1 cellular context compared by ENCODE assay signal in the genomic region with DNA sequence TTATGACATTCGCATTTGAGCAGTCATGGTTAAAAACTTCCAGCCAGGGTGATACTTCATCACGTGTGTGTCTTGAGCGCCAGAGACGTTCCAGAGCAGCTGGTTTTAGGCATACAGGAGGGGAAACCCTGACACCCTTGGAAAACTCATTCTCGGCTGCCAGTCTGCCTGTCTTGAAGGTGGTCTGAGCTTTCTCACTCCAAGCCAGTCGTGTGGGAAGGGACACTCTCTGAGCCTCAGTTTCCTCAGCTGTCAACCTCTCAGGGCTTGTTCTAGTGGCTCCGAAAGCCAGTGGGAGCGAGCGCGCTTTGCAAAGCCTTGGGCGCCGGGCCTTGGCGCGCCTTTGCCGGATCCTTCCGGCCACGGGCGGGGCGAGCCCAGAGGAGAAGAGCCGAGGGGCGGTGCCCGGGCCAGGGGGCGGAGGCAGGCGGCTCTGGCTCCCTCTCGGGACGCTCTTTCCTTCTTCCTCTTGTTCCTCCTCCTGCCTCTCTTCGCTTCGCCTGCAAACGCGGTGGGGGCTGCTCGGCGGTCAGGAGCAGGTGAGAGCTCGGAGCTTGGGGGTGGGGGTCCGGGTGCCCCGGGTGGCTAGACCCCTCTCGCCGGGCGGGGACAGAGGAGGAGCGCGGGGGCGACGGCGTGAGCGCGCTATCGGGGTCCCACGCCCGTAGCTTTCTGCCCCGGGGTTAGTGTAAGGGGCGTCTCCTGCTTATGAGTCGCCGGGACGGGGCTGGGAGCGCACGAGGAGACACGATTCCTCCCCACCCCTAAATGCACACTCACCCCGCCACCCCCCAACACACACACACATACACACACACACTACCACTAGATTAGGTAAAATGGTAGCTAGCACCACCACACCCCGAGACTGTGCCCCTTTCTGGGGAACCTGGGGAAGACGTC.
TF ChIP-seq lines count a peak whose summit lies in the region.

Gene LDAF1 (plus strand): TSS at position 467 of the 903 bp plus-strand sequence. CDS start 2,509 bp downstream, outside the sequence.

TF ChIP-seq in HEK293, 187 proteins besides CTCF, POLR2A, EP300 and RAD21 (continued from another document and continues in another):
- TF ChIP-seq ZNF518A (tag by site-specific recombination; conservative IDR thresholded peaks at IDR 0.05; ENCODE audit: low read depth) (no peak), ZNF350 (tag by site-specific recombination; IDR thresholded peaks at IDR 0.05) (no peak), KLF1 (tag by site-specific recombination; IDR thresholded peaks at IDR 0.05) (peak; percentile 77), ZNF174 (tag by site-specific recombination; IDR thresholded peaks at IDR 0.05) (no peak), ZNF2 (tag by site-specific recombination; IDR thresholded peaks at IDR 0.05) (no peak), ZBTB7A (tag by site-specific recombination; IDR thresholded peaks at IDR 0.05; ENCODE audit: low read depth) (0 out of 2 replicates have a peak, but pooled peaks have one; percentile 19), ZNF366 (tag by site-specific recombination; conservative IDR thresholded peaks at IDR 0.05) (0 out of 2 replicates have a peak, but pooled peaks have one; percentile 27), ZNF433 (tag by site-specific recombination; IDR thresholded peaks at IDR 0.05; ENCODE audit: low read depth) (no peak), ZNF16 (tag by site-specific recombination; IDR thresholded peaks at IDR 0.05; ENCODE audit: low read depth) (no peak), HOXA7 (CRISPR knock-in tag; IDR thresholded peaks at IDR 0.05; ENCODE audit: borderline replicate concordance) (no peak), SP7 (tag by site-specific recombination; IDR thresholded peaks at IDR 0.05) (no peak; the same call in 1 of the 2 replicates), ZNF24 (tag by site-specific recombination; IDR thresholded peaks at IDR 0.05) (no peak), ZNF530 (tag by site-specific recombination; IDR thresholded peaks at IDR 0.05; ENCODE audit: low read depth) (no peak), ZFP3 (tag by site-specific recombination; IDR thresholded peaks at IDR 0.05; ENCODE audit: low read depth) (no peak), YY2 (tag by site-specific recombination; IDR thresholded peaks at IDR 0.05) (no peak), ZBTB1 (tag by site-specific recombination; IDR thresholded peaks at IDR 0.05) (no peak), ZSCAN23 (tag by site-specific recombination; IDR thresholded peaks at IDR 0.05) (no peak), ZNF521 (tag by site-specific recombination; IDR thresholded peaks at IDR 0.05) (no peak), ZIC2 (tag by site-specific recombination; IDR thresholded peaks at IDR 0.05) (no peak), SP3 (tag by site-specific recombination; IDR thresholded peaks at IDR 0.05) (peak; percentile 73), GFI1B (tag by site-specific recombination; IDR thresholded peaks at IDR 0.05) (no peak), ZNF211 (tag by site-specific recombination; IDR thresholded peaks at IDR 0.05; ENCODE audit: low read depth) (no peak), HOXC10 (CRISPR knock-in tag; IDR thresholded peaks at IDR 0.05) (no peak), ZNF785 (tag by site-specific recombination; IDR thresholded peaks at IDR 0.05) (no peak), ZNF311 (tag by site-specific recombination; IDR thresholded peaks at IDR 0.05; ENCODE audit: borderline replicate concordance) (no peak), ZNF37A (tag by site-specific recombination; IDR thresholded peaks at IDR 0.05) (no peak), ZBTB20 (tag by site-specific recombination; IDR thresholded peaks at IDR 0.05) (no peak), ZNF777 (tag by site-specific recombination; IDR thresholded peaks at IDR 0.05; ENCODE audit: borderline replicate concordance) (no peak), ZNF792 (tag by site-specific recombination; IDR thresholded peaks at IDR 0.05) (no peak), ZNF701 (tag by site-specific recombination; IDR thresholded peaks at IDR 0.05) (no peak)
- TF ChIP-seq, protein P1, sequence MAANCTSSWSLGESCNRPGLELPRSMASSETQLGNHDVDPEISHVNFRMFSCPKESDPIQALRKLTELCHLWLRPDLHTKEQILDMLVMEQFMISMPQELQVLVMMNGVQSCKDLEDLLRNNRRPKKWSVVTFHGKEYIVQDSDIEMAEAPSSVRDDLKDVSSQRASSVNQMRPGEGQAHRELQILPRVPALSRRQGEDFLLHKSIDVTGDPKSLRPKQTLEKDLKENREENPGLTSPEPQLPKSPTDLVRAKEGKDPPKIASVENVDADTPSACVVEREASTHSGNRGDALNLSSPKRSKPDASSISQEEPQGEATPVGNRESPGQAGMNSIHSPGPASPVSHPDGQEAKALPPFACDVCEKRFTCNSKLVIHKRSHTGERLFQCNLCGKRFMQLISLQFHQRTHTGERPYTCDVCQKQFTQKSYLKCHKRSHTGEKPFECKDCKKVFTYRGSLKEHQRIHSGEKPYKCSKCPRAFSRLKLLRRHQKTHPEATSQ (tag by site-specific recombination; IDR thresholded peaks at IDR 0.05), result no peak
- TF ChIP-seq, protein P2, sequence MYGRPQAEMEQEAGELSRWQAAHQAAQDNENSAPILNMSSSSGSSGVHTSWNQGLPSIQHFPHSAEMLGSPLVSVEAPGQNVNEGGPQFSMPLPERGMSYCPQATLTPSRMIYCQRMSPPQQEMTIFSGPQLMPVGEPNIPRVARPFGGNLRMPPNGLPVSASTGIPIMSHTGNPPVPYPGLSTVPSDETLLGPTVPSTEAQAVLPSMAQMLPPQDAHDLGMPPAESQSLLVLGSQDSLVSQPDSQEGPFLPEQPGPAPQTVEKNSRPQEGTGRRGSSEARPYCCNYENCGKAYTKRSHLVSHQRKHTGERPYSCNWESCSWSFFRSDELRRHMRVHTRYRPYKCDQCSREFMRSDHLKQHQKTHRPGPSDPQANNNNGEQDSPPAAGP (tag by site-specific recombination; IDR thresholded peaks at IDR 0.05), result no peak
- TF ChIP-seq, protein P3, sequence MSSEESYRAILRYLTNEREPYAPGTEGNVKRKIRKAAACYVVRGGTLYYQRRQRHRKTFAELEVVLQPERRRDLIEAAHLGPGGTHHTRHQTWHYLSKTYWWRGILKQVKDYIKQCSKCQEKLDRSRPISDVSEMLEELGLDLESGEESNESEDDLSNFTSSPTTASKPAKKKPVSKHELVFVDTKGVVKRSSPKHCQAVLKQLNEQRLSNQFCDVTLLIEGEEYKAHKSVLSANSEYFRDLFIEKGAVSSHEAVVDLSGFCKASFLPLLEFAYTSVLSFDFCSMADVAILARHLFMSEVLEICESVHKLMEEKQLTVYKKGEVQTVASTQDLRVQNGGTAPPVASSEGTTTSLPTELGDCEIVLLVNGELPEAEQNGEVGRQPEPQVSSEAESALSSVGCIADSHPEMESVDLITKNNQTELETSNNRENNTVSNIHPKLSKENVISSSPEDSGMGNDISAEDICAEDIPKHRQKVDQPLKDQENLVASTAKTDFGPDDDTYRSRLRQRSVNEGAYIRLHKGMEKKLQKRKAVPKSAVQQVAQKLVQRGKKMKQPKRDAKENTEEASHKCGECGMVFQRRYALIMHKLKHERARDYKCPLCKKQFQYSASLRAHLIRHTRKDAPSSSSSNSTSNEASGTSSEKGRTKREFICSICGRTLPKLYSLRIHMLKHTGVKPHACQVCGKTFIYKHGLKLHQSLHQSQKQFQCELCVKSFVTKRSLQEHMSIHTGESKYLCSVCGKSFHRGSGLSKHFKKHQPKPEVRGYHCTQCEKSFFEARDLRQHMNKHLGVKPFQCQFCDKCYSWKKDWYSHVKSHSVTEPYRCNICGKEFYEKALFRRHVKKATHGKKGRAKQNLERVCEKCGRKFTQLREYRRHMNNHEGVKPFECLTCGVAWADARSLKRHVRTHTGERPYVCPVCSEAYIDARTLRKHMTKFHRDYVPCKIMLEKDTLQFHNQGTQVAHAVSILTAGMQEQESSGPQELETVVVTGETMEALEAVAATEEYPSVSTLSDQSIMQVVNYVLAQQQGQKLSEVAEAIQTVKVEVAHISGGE (tag by site-specific recombination; conservative IDR thresholded peaks at IDR 0.05; ENCODE audit: low read depth), result 0 out of 2 replicates have a peak, but pooled peaks have one; percentile 28
- TF ChIP-seq, protein P4, sequence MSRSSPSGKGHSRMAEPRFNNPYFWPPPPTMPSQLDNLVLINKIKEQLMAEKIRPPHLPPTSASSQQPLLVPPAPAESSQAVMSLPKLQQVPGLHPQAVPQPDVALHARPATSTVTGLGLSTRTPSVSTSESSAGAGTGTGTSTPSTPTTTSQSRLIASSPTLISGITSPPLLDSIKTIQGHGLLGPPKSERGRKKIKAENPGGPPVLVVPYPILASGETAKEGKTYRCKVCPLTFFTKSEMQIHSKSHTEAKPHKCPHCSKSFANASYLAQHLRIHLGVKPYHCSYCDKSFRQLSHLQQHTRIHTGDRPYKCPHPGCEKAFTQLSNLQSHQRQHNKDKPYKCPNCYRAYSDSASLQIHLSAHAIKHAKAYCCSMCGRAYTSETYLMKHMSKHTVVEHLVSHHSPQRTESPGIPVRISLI (tag by site-specific recombination; IDR thresholded peaks at IDR 0.05), result no peak
- TF ChIP-seq, protein P5, sequence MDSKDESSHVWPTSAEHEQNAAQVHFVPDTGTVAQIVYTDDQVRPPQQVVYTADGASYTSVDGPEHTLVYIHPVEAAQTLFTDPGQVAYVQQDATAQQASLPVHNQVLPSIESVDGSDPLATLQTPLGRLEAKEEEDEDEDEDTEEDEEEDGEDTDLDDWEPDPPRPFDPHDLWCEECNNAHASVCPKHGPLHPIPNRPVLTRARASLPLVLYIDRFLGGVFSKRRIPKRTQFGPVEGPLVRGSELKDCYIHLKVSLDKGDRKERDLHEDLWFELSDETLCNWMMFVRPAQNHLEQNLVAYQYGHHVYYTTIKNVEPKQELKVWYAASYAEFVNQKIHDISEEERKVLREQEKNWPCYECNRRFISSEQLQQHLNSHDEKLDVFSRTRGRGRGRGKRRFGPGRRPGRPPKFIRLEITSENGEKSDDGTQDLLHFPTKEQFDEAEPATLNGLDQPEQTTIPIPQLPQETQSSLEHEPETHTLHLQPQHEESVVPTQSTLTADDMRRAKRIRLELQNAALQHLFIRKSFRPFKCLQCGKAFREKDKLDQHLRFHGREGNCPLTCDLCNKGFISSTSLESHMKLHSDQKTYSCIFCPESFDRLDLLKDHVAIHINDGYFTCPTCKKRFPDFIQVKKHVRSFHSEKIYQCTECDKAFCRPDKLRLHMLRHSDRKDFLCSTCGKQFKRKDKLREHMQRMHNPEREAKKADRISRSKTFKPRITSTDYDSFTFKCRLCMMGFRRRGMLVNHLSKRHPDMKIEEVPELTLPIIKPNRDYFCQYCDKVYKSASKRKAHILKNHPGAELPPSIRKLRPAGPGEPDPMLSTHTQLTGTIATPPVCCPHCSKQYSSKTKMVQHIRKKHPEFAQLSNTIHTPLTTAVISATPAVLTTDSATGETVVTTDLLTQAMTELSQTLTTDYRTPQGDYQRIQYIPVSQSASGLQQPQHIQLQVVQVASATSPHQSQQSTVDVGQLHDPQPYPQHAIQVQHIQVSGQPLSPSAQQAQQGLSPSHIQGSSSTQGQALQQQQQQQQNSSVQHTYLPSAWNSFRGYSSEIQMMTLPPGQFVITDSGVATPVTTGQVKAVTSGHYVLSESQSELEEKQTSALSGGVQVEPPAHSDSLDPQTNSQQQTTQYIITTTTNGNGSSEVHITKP (tag by site-specific recombination; IDR thresholded peaks at IDR 0.05), result peak; percentile 34; the same call in 1 of the 2 replicates
- TF ChIP-seq, protein P6, sequence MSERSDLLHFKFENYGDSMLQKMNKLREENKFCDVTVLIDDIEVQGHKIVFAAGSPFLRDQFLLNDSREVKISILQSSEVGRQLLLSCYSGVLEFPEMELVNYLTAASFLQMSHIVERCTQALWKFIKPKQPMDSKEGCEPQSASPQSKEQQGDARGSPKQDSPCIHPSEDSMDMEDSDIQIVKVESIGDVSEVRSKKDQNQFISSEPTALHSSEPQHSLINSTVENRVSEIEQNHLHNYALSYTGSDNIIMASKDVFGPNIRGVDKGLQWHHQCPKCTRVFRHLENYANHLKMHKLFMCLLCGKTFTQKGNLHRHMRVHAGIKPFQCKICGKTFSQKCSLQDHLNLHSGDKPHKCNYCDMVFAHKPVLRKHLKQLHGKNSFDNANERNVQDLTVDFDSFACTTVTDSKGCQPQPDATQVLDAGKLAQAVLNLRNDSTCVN (tag by site-specific recombination; optimal IDR thresholded peaks at IDR 0.05), result peak; percentile 83
- TF ChIP-seq, protein P7, sequence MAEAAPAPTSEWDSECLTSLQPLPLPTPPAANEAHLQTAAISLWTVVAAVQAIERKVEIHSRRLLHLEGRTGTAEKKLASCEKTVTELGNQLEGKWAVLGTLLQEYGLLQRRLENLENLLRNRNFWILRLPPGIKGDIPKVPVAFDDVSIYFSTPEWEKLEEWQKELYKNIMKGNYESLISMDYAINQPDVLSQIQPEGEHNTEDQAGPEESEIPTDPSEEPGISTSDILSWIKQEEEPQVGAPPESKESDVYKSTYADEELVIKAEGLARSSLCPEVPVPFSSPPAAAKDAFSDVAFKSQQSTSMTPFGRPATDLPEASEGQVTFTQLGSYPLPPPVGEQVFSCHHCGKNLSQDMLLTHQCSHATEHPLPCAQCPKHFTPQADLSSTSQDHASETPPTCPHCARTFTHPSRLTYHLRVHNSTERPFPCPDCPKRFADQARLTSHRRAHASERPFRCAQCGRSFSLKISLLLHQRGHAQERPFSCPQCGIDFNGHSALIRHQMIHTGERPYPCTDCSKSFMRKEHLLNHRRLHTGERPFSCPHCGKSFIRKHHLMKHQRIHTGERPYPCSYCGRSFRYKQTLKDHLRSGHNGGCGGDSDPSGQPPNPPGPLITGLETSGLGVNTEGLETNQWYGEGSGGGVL (tag by site-specific recombination; IDR thresholded peaks at IDR 0.05), result peak; percentile 25; the same call in 1 of the 2 replicates
